15 cellular contexts compared by ENCODE assay signal in genomic region chr9:101567725-101567993, GRCh38. TPM values are rescaled to one million over a fixed set of nuclear protein-coding genes. Genes with fewer than 3 reads are reported as not detected.
"Had no signal": no experiment of that assay in that cellular context is flagged by ENCODE, and none has a peak within 500 bp of the region (broad histone marks: within the 10 kb centered on the region; RNA-seq: fewer than 3 reads in every experiment).

No MANE protein-coding gene starts in this region.

- H3K27me3 ChIP-seq: adrenal gland, breast epithelium had no signal

- H3K9me3 ChIP-seq: adrenal gland, breast epithelium had no signal

- H3K36me3 ChIP-seq: breast epithelium had no signal

- H3K4me3 ChIP-seq: adrenal gland, breast epithelium had no signal

- H3K27me3 Mint-ChIP-seq: activated naive CD8-positive, alpha-beta T cell treated with anti-CD3 and anti-CD28 coated beads, Interleukin-2, amount 10 ng/mL, durations not matched to agents 7 days and 5 days had no signal

- H3K27ac ChIP-seq: adrenal gland, breast epithelium had no signal

- H3K4me1 ChIP-seq: adrenal gland, breast epithelium had no signal

- H3K9me3 Mint-ChIP-seq: activated naive CD8-positive, alpha-beta T cell treated with anti-CD3 and anti-CD28 coated beads, Interleukin-2, amount 10 ng/mL, durations not matched to agents 7 days and 5 days; T-helper 2 cell treated with Interferon-gamma antibody and Interleukin-4, amounts not matched to agents 5 μg/mL and 100 μg/mL, for 36 hours had no signal

- H3K4me3 Mint-ChIP-seq: activated naive CD8-positive, alpha-beta T cell treated with anti-CD3 and anti-CD28 coated beads, Interleukin-2, amount 10 ng/mL, durations not matched to agents 7 days and 5 days; T-helper 2 cell treated with Interferon-gamma antibody and Interleukin-4, amounts not matched to agents 5 μg/mL and 100 μg/mL, for 36 hours had no signal

- DNase-seq: activated effector memory CD4-positive, alpha-beta T cell treated with Interleukin-2 at 50 U/mL for 16 hours; activated naive CD8-positive, alpha-beta T cell treated with anti-CD3 and anti-CD28 coated beads, Interleukin-2, amount 10 ng/mL, durations not matched to agents 7 days and 5 days; anterior cingulate cortex; NCI-H1105 treated with DMSO at 0.1 percent for 48 hours; NCI-H146; NCI-H187 treated with DMSO at 0.1 percent for 48 hours; NCI-H2081 treated with DMSO at 0.1 percent for 48 hours; SHP77 treated with DMSO at 0.1 percent for 48 hours had no signal

- H3K27ac Mint-ChIP-seq: activated naive CD8-positive, alpha-beta T cell treated with anti-CD3 and anti-CD28 coated beads, Interleukin-2, amount 10 ng/mL, durations not matched to agents 7 days and 5 days; T-helper 2 cell treated with Interferon-gamma antibody and Interleukin-4, amounts not matched to agents 5 μg/mL and 100 μg/mL, for 36 hours had no signal

RNA-seq across cellular contexts. Expression of gene PPP3R2, which starts 27.1 kb away (rescaled TPM):
- total RNA-seq: activated CD8-positive, alpha-beta memory T cell treated with anti-CD3 and anti-CD28 coated beads for 36 hours; activated naive CD8-positive, alpha-beta T cell treated with anti-CD3 and anti-CD28 coated beads, Interleukin-2, amount 10 ng/mL, durations not matched to agents 7 days and 5 days; adrenal gland; breast epithelium; IMR-90; PC-3; SK-MEL-5 had no signal
- polyA plus RNA-seq: adrenal gland, IMR-90 had no signal
